ENCODE assay signal across 16 cellular contexts in the genomic region with DNA sequence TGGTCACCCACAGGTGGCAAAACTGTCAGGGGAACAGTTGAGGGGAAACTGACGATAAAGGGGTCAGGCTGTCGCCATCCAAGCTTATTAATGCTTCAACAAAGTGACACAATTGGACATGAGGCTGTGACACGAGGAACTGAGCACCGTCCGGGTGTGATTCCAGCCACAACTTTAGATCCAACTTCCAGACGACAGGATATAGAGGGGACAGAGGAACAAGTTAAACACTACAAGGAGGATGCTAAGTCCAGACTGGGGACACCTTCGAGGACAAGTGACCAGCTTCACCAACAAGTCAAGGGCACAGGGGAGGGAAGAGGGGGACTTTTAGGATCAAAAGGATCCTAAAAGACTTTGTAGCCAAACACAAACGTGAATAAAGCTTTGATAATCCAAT. TPM values are rescaled to one million over a fixed set of nuclear protein-coding genes. Genes with fewer than 3 reads are reported as not detected.
DNase-seq lines count a peak whose midpoint lies in the region; ATAC-seq and TF ChIP-seq lines count a peak whose summit lies in the region.
"Had no signal": no experiment of that assay in that cellular context is flagged by ENCODE, and none has a peak within 500 bp of the region (broad histone marks: within the 10 kb centered on the region; RNA-seq: fewer than 3 reads in every experiment).

No MANE protein-coding gene starts in this region.

- in situ Hi-C loops in HAP-1 (cut with MboI; ENCODE audit: low sequenced_read_pairs) = no loop called here

- H3K9ac ChIP-seq in neural progenitor cell = no peak overlapping the region
- H3K9ac ChIP-seq: BLaER1 treated with 17β-estradiol and CSF1 and Interleukin-3, amounts not matched to agents 10 nM and 100 nM had no signal

- H3K4me3 Mint-ChIP-seq in chondrocyte (ENCODE audit: unreplicated experiment) = no peak overlapping the region
- no peak overlapping the region for H3K4me3 Mint-ChIP-seq in neural progenitor cell
- H3K4me3 Mint-ChIP-seq: B cell; CD8-positive, alpha-beta T cell had no signal

- H3K9me3 ChIP-seq in lower lobe of right lung (peaks cover 19% of the 10 kb centered on the region), tibial artery (peaks cover 0 to 18% (median 15%) of the 10 kb centered on the region in 3 donors), neural progenitor cell (ENCODE audit: low read depth) (peaks cover 12% of the 10 kb centered on the region), HAP-1 (peaks cover 12% of the 10 kb centered on the region)

- no peak for TF ChIP-seq CTCF in chondrocyte (IDR thresholded peaks at IDR 0.05)
- no peak for TF ChIP-seq CTCF in lower lobe of right lung (IDR thresholded peaks at IDR 0.05)
- TF ChIP-seq CTCF in tibial artery (IDR thresholded peaks at IDR 0.05) = no peak
- no peak for TF ChIP-seq CTCF in neural progenitor cell (IDR thresholded peaks at IDR 0.05)

- H4K20me1 ChIP-seq in neural progenitor cell (ENCODE audit: low read depth) = no peaks in the 10 kb centered on the region
- H4K20me1 ChIP-seq: BLaER1 treated with 17β-estradiol and CSF1 and Interleukin-3, amounts not matched to agents 10 nM and 100 nM had no signal

- ATAC-seq in left ventricle myocardium superior = no peak
- ATAC-seq in lower lobe of right lung = no peak
- ATAC-seq: CD8-positive, alpha-beta T cell; GM12878 had no signal

- H3K4me1 Mint-ChIP-seq in chondrocyte (ENCODE audit: low read depth) (peaks cover 17% of the 10 kb centered on the region), neural progenitor cell (no peaks in the 10 kb centered on the region)
- H3K4me1 Mint-ChIP-seq: B cell had no signal

- intact Hi-C loops in cardiac septum (cut with DNase I) = no loop called here
- intact Hi-C loops in left ventricle myocardium superior (cut with micrococcal nuclease) = no loop called here
- intact Hi-C loops in lower lobe of right lung (cut with DNase I) = no loop called here
- intact Hi-C loops in tibial artery (cut with DNase I; ENCODE audit: low total_unique reads) = no loop called here

- no peak overlapping the region for H3K4me2 ChIP-seq in neural progenitor cell
- H3K4me2 ChIP-seq: BLaER1 treated with 17β-estradiol and CSF1 and Interleukin-3, amounts not matched to agents 10 nM and 100 nM had no signal

- no peaks in the 10 kb centered on the region for H3K79me2 ChIP-seq in neural progenitor cell (ENCODE audit: low read depth)

- no peak overlapping the region for H2AFZ ChIP-seq in neural progenitor cell (replicated peaks)

- H3K27ac Mint-ChIP-seq in chondrocyte (ENCODE audit: unreplicated experiment) = no peak overlapping the region
- H3K27ac Mint-ChIP-seq in neural progenitor cell = no peak overlapping the region
- H3K27ac Mint-ChIP-seq: B cell; CD8-positive, alpha-beta T cell had no signal

- peaks cover 34% of the 10 kb centered on the region for H3K9me3 Mint-ChIP-seq in chondrocyte (ENCODE audit: low read depth)
- peaks cover 71% of the 10 kb centered on the region for H3K9me3 Mint-ChIP-seq in neural progenitor cell

- H3K36me3 ChIP-seq in lower lobe of right lung (peaks cover 36% of the 10 kb centered on the region), tibial artery (peaks cover 47 to 58% (median 55%) of the 10 kb centered on the region in 3 donors), neural progenitor cell (peaks cover 27% of the 10 kb centered on the region), HAP-1 (replicated peaks) (peaks cover 42% of the 10 kb centered on the region)

- H3K27me3 Mint-ChIP-seq in chondrocyte (ENCODE audit: low read depth) = no peaks in the 10 kb centered on the region
- peaks cover 6% of the 10 kb centered on the region for H3K27me3 Mint-ChIP-seq in neural progenitor cell (ENCODE audit: insufficient read depth, low read depth)
- H3K27me3 Mint-ChIP-seq: B cell had no signal

- no peaks in the 10 kb centered on the region for H3F3A ChIP-seq in neural progenitor cell (ENCODE audit: low read depth)

- DNase-seq in cardiac septum (ENCODE audit: low spot score) = peak; percentile 29
- no peak for DNase-seq in left ventricle myocardium superior
- peak; percentile 17 for DNase-seq in chondrocyte (ENCODE audit: low spot score)
- peak; percentile 10 for DNase-seq in lower lobe of right lung
- no peak for DNase-seq in tibial artery
- DNase-seq in neural progenitor cell (ENCODE audit: low spot score) = no peak
- no peak for DNase-seq in HAP-1 (ENCODE audit: low spot score in 2 of 2)
- DNase-seq: CD8-positive, alpha-beta T cell; DMS 273 treated with DMSO at 0.1 percent for 48 hours; DMS53; DND-41; EL; GOT3 had no signal

- H3K27ac ChIP-seq in lower lobe of right lung (no peak overlapping the region), tibial artery (no peak overlapping the region), neural progenitor cell (no peak overlapping the region)
- H3K27ac ChIP-seq: BLaER1 treated with 17β-estradiol and CSF1 and Interleukin-3, amounts not matched to agents 10 nM and 100 nM had no signal

- H3K4me3 ChIP-seq in lower lobe of right lung = no peak overlapping the region
- no peak overlapping the region for H3K4me3 ChIP-seq in tibial artery
- no peak overlapping the region for H3K4me3 ChIP-seq in neural progenitor cell
- H3K4me3 ChIP-seq in HAP-1 = no peak overlapping the region
- H3K4me3 ChIP-seq: BLaER1 treated with 17β-estradiol and CSF1 and Interleukin-3, amounts not matched to agents 10 nM and 100 nM; GM12878 had no signal

- no peaks in the 10 kb centered on the region for H3K27me3 ChIP-seq in lower lobe of right lung (ENCODE audit: low read depth)
- no peaks in the 10 kb centered on the region for H3K27me3 ChIP-seq in tibial artery
- H3K27me3 ChIP-seq in neural progenitor cell = no peaks in the 10 kb centered on the region
- no peaks in the 10 kb centered on the region for H3K27me3 ChIP-seq in HAP-1 (ENCODE audit: low read depth)
- H3K27me3 ChIP-seq: BLaER1 treated with 17β-estradiol and CSF1 and Interleukin-3, amounts not matched to agents 10 nM and 100 nM had no signal

- H3K4me1 ChIP-seq in lower lobe of right lung (peaks cover 4% of the 10 kb centered on the region), tibial artery (no peaks in the 10 kb centered on the region), neural progenitor cell (no peaks in the 10 kb centered on the region), HAP-1 (no peaks in the 10 kb centered on the region)

- H3K36me3 Mint-ChIP-seq in chondrocyte (ENCODE audit: low read depth) (peaks cover 49% of the 10 kb centered on the region), neural progenitor cell (peaks cover 78% of the 10 kb centered on the region)

RNA-seq across cellular contexts. Expression of gene BOK, which starts 23.8 kb away (rescaled TPM):
- total RNA-seq in cardiac septum = 4.5 TPM
- total RNA-seq in left ventricle myocardium superior = 3.6 TPM
- 28.5 to 46.8 TPM (median 44.6 TPM) in 3 replicates for total RNA-seq in chondrocyte
- total RNA-seq in lower lobe of right lung = 44.2 TPM
- total RNA-seq in neural progenitor cell (ENCODE audit: low replicate concordance) = 2.0 and 5.5 TPM in 2 replicates
- total RNA-seq: CD8-positive, alpha-beta T cell had no signal

RNA-seq across cellular contexts. Expression of gene THAP4, which starts 54.6 kb away (rescaled TPM):
- total RNA-seq in cardiac septum (73.2 TPM), left ventricle myocardium superior (84.5 TPM), chondrocyte (40.9 to 42.4 TPM (median 41.4 TPM) in 3 replicates), lower lobe of right lung (39.8 TPM), neural progenitor cell (ENCODE audit: low replicate concordance) (25.6 and 43.2 TPM in 2 replicates)

RNA-seq across cellular contexts. Expression of gene ATG4B, which starts 55.2 kb away (rescaled TPM):
- total RNA-seq in cardiac septum (46.4 TPM), left ventricle myocardium superior (42.3 TPM), chondrocyte (53.1 to 64.0 TPM (median 57.2 TPM) in 3 replicates), lower lobe of right lung (62.7 TPM), neural progenitor cell (ENCODE audit: low replicate concordance) (80.7 and 114 TPM in 2 replicates)

Comparison
In these comparisons a context has a peak if more than half of its experiments do, and no peak if none do; other contexts are left out.
1. DNase-seq: peak in cardiac septum (single experiment), chondrocyte (single experiment) and lower lobe of right lung (single experiment); none in left ventricle myocardium superior (single experiment), tibial artery (0 of 2), neural progenitor cell (single experiment) and HAP-1 (0 of 2).